12 cellular contexts compared by ENCODE assay signal in the genomic region with DNA sequence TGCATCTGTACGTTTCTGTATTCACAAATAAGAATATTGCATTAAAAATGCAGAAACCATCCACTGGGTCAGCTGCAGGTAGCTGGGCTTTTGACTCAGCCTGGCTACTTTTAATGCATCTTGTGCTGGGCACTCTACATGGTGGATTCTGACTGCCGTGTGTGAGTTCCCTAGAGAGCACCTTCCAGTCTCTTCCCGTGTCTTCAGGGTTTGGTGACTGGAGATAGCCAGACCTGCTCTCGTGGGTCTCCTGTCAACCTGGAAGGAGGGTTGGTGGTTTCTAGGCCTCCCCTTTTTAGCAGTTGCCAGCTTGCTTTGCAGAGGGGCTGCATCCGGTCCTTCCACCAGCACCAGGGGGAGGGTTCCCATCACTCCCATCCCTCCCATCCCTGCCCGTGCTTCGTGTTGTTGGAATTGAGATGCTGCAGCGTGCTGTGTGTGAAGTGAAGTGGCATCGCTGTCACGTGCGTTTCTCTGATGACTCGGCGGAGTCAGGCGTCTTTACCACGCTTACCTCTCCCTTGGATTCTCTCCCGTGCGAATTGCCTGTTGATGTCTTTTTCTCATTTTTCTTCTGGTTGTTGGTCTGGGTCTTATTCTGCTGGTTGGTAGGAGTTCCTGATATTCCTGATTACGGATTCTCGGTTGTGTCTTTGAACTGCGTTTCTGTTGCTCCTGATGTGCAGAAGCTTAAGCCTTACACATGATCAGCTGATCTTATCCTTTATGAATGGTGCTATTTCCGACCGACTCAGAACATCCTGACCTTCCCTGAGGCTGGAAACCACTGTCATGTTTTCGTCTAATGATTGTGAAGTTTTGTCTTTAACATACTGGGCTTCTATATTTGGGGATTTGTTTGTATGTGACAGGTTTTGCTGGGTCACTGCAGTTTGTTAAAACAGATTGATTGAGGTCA. TPM values are rescaled to one million over a fixed set of nuclear protein-coding genes. Genes with fewer than 3 reads are reported as not detected.
DNase-seq lines count a peak whose midpoint lies in the region; ATAC-seq and TF ChIP-seq lines count a peak whose summit lies in the region.
"Had no signal": no experiment of that assay in that cellular context is flagged by ENCODE, and none has a peak within 500 bp of the region (broad histone marks: within the 10 kb centered on the region; RNA-seq: fewer than 3 reads in every experiment).

No MANE protein-coding gene starts in this region.

- H3K9me3 ChIP-seq in psoas muscle: no peaks in the 10 kb centered on the region
- H3K9me3 ChIP-seq: lower lobe of right lung, Peyer's patch had no signal

- H3K27ac Mint-ChIP-seq in activated CD8-positive, alpha-beta T cell treated with anti-CD3 and anti-CD28 coated beads for 36 hours: peak overlapping the region; percentile 1
- H3K27ac Mint-ChIP-seq in activated CD8-positive, alpha-beta T cell treated with anti-CD3 and anti-CD28 coated beads, Interleukin-2, amount 10 ng/mL, durations not matched to agents 7 days and 5 days: no peak overlapping the region
- H3K27ac Mint-ChIP-seq in central memory CD8-positive, alpha-beta T cell (ENCODE audit: low read depth): peak overlapping the region; percentile 61

- H3K4me1 ChIP-seq in psoas muscle: peaks cover 63% of the 10 kb centered on the region
- H3K4me1 ChIP-seq: lower lobe of right lung, Peyer's patch had no signal

- H3K9me3 Mint-ChIP-seq in activated CD8-positive, alpha-beta T cell treated with anti-CD3 and anti-CD28 coated beads for 36 hours: no peaks in the 10 kb centered on the region
- H3K9me3 Mint-ChIP-seq in activated CD8-positive, alpha-beta T cell treated with anti-CD3 and anti-CD28 coated beads, Interleukin-2, amount 10 ng/mL, durations not matched to agents 7 days and 5 days (ENCODE audit: insufficient read depth): no peaks in the 10 kb centered on the region
- no peaks in the 10 kb centered on the region for H3K9me3 Mint-ChIP-seq in central memory CD8-positive, alpha-beta T cell

- H3K4me3 Mint-ChIP-seq in activated CD8-positive, alpha-beta T cell treated with anti-CD3 and anti-CD28 coated beads for 36 hours: no peak overlapping the region
- no peak overlapping the region for H3K4me3 Mint-ChIP-seq in activated CD8-positive, alpha-beta T cell treated with anti-CD3 and anti-CD28 coated beads, Interleukin-2, amount 10 ng/mL, durations not matched to agents 7 days and 5 days
- H3K4me3 Mint-ChIP-seq in central memory CD8-positive, alpha-beta T cell: no peak overlapping the region

- POLR2A ChIA-PET in activated CD8-positive, alpha-beta T cell treated with anti-CD3 and anti-CD28 coated beads for 36 hours (lab: Charles Lee): interaction anchor here (0.8 to 1.4 kb wide), 3 partner anchors 10 to 35 kb away, joined by 3 read pairs; no protein-coding TSS in a partner anchor
- POLR2A ChIA-PET in activated CD8-positive, alpha-beta T cell treated with anti-CD3 and anti-CD28 coated beads, Interleukin-2, amount 10 ng/mL, durations not matched to agents 7 days and 5 days (lab: Charles Lee): no interaction called here

- CTCF ChIA-PET in activated CD8-positive, alpha-beta T cell treated with anti-CD3 and anti-CD28 coated beads for 36 hours (lab: Charles Lee): interaction anchor here (1.2 kb wide), 1 partner anchor 85 kb away, joined by 5 read pairs; a partner anchor contains a TSS
- CTCF ChIA-PET in activated CD8-positive, alpha-beta T cell treated with anti-CD3 and anti-CD28 coated beads, Interleukin-2, amount 10 ng/mL, durations not matched to agents 7 days and 5 days (lab: Charles Lee): interaction anchor here (1.3 to 1.8 kb wide), 2 partner anchors 85 to 108 kb away, joined by 3 to 4 read pairs; a partner anchor contains a TSS

- TF ChIP-seq CTCF in activated CD8-positive, alpha-beta T cell treated with anti-CD3 and anti-CD28 coated beads for 36 hours (IDR thresholded peaks at IDR 0.05): no peak
- no peak for TF ChIP-seq CTCF in psoas muscle (IDR thresholded peaks at IDR 0.05)

- H3K27ac ChIP-seq in psoas muscle: peak overlapping the region; percentile 98
- H3K27ac ChIP-seq: lower lobe of right lung, Peyer's patch had no signal

- intact Hi-C loops in activated CD8-positive, alpha-beta T cell treated with anti-CD3 and anti-CD28 coated beads for 36 hours (cut with micrococcal nuclease): no loop called here
- intact Hi-C loops in psoas muscle (cut with DNase I): loop anchor here (2.0 to 5.0 kb wide), 5 partner anchors 15 to 80 kb away; a partner anchor contains a TSS

- ATAC-seq in activated CD8-positive, alpha-beta T cell treated with anti-CD3 and anti-CD28 coated beads for 36 hours: no peak
- no peak for ATAC-seq in activated CD8-positive, alpha-beta T cell treated with anti-CD3 and anti-CD28 coated beads, Interleukin-2, amount 10 ng/mL, durations not matched to agents 7 days and 5 days
- ATAC-seq in central memory CD8-positive, alpha-beta T cell (replicated peaks; ENCODE audit: extremely low read depth, poor library complexity, severe bottlenecking): no peak
- peak; percentile 43 to 79 (median 60) for ATAC-seq in psoas muscle
- no peak for ATAC-seq in HG03520 (IDR thresholded peaks at IDR 0.05; ENCODE audit: unreplicated experiment)
- no peak for ATAC-seq in HG03439 (IDR thresholded peaks at IDR 0.05; ENCODE audit: unreplicated experiment)

- H3K36me3 Mint-ChIP-seq in activated CD8-positive, alpha-beta T cell treated with anti-CD3 and anti-CD28 coated beads for 36 hours (ENCODE audit: low read depth): peaks cover 17% of the 10 kb centered on the region
- H3K36me3 Mint-ChIP-seq in activated CD8-positive, alpha-beta T cell treated with anti-CD3 and anti-CD28 coated beads, Interleukin-2, amount 10 ng/mL, durations not matched to agents 7 days and 5 days (ENCODE audit: low read depth): peaks cover 48% of the 10 kb centered on the region
- peaks cover 16% of the 10 kb centered on the region for H3K36me3 Mint-ChIP-seq in central memory CD8-positive, alpha-beta T cell (ENCODE audit: insufficient read depth)

- H3K4me3 ChIP-seq in psoas muscle: peak overlapping the region; percentile 55
- H3K4me3 ChIP-seq: lower lobe of right lung, Peyer's patch had no signal

- 62 to 70% (median 70%) methylated on average over 22 to 23 of the region's 23 CpGs for WGBS in psoas muscle, 3 donors

- DNase-seq in activated CD8-positive, alpha-beta T cell treated with anti-CD3 and anti-CD28 coated beads for 36 hours: no peak
- no peak for DNase-seq in activated CD8-positive, alpha-beta T cell treated with anti-CD3 and anti-CD28 coated beads, Interleukin-2, amount 10 ng/mL, durations not matched to agents 7 days and 5 days
- DNase-seq in central memory CD8-positive, alpha-beta T cell (ENCODE audit: low spot score in 2 of 2): no peak
- DNase-seq in psoas muscle: no peak
- DNase-seq: activated T-cell treated with anti-CD3 and anti-CD28 coated beads, Interleukin-2, amount 50 U/mL, for 48 hours; lower lobe of right lung; nucleus accumbens; Peyer's patch; stimulated activated CD4-positive, alpha-beta T cell treated with anti-CD3 and anti-CD28 coated beads, Interleukin-15, amount 100 ng/mL, for 24 hours; stimulated activated naive CD4-positive, alpha-beta T cell had no signal

- H3K27me3 Mint-ChIP-seq in activated CD8-positive, alpha-beta T cell treated with anti-CD3 and anti-CD28 coated beads for 36 hours: no peaks in the 10 kb centered on the region
- no peaks in the 10 kb centered on the region for H3K27me3 Mint-ChIP-seq in activated CD8-positive, alpha-beta T cell treated with anti-CD3 and anti-CD28 coated beads, Interleukin-2, amount 10 ng/mL, durations not matched to agents 7 days and 5 days (ENCODE audit: low read depth)
- H3K27me3 Mint-ChIP-seq in central memory CD8-positive, alpha-beta T cell: no peaks in the 10 kb centered on the region

- H3K27me3 ChIP-seq in psoas muscle (ENCODE audit: insufficient read depth in 3 of 3, low read length in 2 of 3): no peaks in the 10 kb centered on the region
- H3K27me3 ChIP-seq: Peyer's patch had no signal

- peaks cover 0 to 36% of the 10 kb centered on the region in 2 donors for H3K36me3 ChIP-seq in psoas muscle (ENCODE audit: insufficient read depth in 1 of 2, low read depth in 1 of 2)

- H3K4me1 Mint-ChIP-seq in activated CD8-positive, alpha-beta T cell treated with anti-CD3 and anti-CD28 coated beads for 36 hours (ENCODE audit: low read depth): peaks cover 5% of the 10 kb centered on the region
- H3K4me1 Mint-ChIP-seq in activated CD8-positive, alpha-beta T cell treated with anti-CD3 and anti-CD28 coated beads, Interleukin-2, amount 10 ng/mL, durations not matched to agents 7 days and 5 days (ENCODE audit: low read depth): peaks cover 4% of the 10 kb centered on the region
- H3K4me1 Mint-ChIP-seq in central memory CD8-positive, alpha-beta T cell: peaks cover 8% of the 10 kb centered on the region

RNA-seq across cellular contexts. Expression of a gene that starts 16.9 kb away (rescaled TPM):
- total RNA-seq in activated CD8-positive, alpha-beta T cell treated with anti-CD3 and anti-CD28 coated beads for 36 hours: 10 to 100 TPM; 53.4 to 54.0 TPM
- 100 to 1,000 TPM; 103 to 104 TPM for total RNA-seq in activated CD8-positive, alpha-beta T cell treated with anti-CD3 and anti-CD28 coated beads, Interleukin-2, amount 10 ng/mL, durations not matched to agents 7 days and 5 days
- total RNA-seq in psoas muscle: 100 to 1,000 TPM; 135 to 236 (median 171) TPM
- 100 to 1,000 TPM; 202 to 261 (median 213) TPM for polyA plus RNA-seq in psoas muscle

RNA-seq across cellular contexts. Expression of a gene that starts 17.4 kb away (rescaled TPM):
- total RNA-seq in activated CD8-positive, alpha-beta T cell treated with anti-CD3 and anti-CD28 coated beads for 36 hours: under 1 TPM in 1 of 2 experiments, not detected in 1; 0.83 TPM
- total RNA-seq in activated CD8-positive, alpha-beta T cell treated with anti-CD3 and anti-CD28 coated beads, Interleukin-2, amount 10 ng/mL, durations not matched to agents 7 days and 5 days: 1 to 10 TPM; 1.4 to 1.5 TPM
- total RNA-seq in psoas muscle: 1 to 10 TPM; 1.7 to 7.9 (median 5.9) TPM
- polyA plus RNA-seq in psoas muscle: 1 to 10 TPM; 3.4 to 6.0 (median 4.5) TPM

RNA-seq across cellular contexts. Expression of a gene that starts 24.5 kb away (rescaled TPM):
- 1 to 10 TPM; 1.3 to 2.1 TPM for total RNA-seq in activated CD8-positive, alpha-beta T cell treated with anti-CD3 and anti-CD28 coated beads for 36 hours
- 1 to 10 TPM; 1.0 to 1.7 TPM for total RNA-seq in activated CD8-positive, alpha-beta T cell treated with anti-CD3 and anti-CD28 coated beads, Interleukin-2, amount 10 ng/mL, durations not matched to agents 7 days and 5 days
- total RNA-seq in psoas muscle: 1 to 10 TPM in 1 of 4 donors, under 1 TPM in 2, not detected in 1; 0.38 to 1.5 (median 0.48) TPM
- under 1 TPM; 0.06 to 0.17 (median 0.13) TPM for polyA plus RNA-seq in psoas muscle

RNA-seq across cellular contexts. Expression of a gene that starts 41.3 kb away (rescaled TPM):
- 10 to 100 TPM; 34.8 to 40.5 TPM for total RNA-seq in activated CD8-positive, alpha-beta T cell treated with anti-CD3 and anti-CD28 coated beads for 36 hours
- total RNA-seq in activated CD8-positive, alpha-beta T cell treated with anti-CD3 and anti-CD28 coated beads, Interleukin-2, amount 10 ng/mL, durations not matched to agents 7 days and 5 days: 10 to 100 TPM; 48.5 to 57.2 TPM
- total RNA-seq in psoas muscle: 10 to 100 TPM in 2 of 4 donors, 1 to 10 TPM in 2; 5.4 to 13.2 (median 9.4) TPM
- 10 to 100 TPM in 2 of 3 donors, 1 to 10 TPM in 1; 8.6 to 15.9 (median 11.1) TPM for polyA plus RNA-seq in psoas muscle

RNA-seq across cellular contexts. Expression of a gene that starts 49.7 kb away (rescaled TPM):
- total RNA-seq in activated CD8-positive, alpha-beta T cell treated with anti-CD3 and anti-CD28 coated beads for 36 hours: not detected
- total RNA-seq in activated CD8-positive, alpha-beta T cell treated with anti-CD3 and anti-CD28 coated beads, Interleukin-2, amount 10 ng/mL, durations not matched to agents 7 days and 5 days: 1 to 10 TPM; 1.2 to 1.4 TPM
- 100 to 1,000 TPM in 1 of 4 donors, 10 to 100 TPM in 3; 23.3 to 130 (median 74.3) TPM for total RNA-seq in psoas muscle
- 10 to 100 TPM; 29.9 to 37.9 (median 37.8) TPM for polyA plus RNA-seq in psoas muscle

Comparison
In these comparisons a context has a peak if more than half of its experiments do, and no peak if none do; other contexts are left out.
1. ATAC-seq: peak in psoas muscle (4 of 4); none in activated CD8-positive, alpha-beta T cell treated with anti-CD3 and anti-CD28 coated beads for 36 hours (single experiment), activated CD8-positive, alpha-beta T cell treated with anti-CD3 and anti-CD28 coated beads, Interleukin-2, amount 10 ng/mL, durations not matched to agents 7 days and 5 days (single experiment), central memory CD8-positive, alpha-beta T cell (single experiment), HG03520 (single experiment) and HG03439 (single experiment).